21 cellular contexts compared by ENCODE assay signal in the genomic region with DNA sequence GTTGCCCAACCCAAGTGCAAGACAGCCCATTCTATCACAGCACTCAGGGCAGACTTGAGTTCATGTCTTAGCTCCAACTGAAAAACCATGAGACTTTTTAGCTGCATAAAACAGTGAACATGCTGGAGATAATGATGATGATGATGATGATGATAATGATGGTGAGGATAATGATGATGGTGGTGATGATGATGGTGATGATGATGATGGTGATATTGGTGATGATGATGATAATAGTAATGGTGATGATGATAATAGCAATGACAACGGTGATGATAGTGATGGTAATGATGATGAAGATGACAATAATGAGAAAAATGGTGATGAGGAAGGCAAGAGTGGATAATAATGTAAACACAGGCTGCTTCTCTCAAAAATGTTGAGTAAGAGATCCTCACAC.
DNase-seq lines count a peak whose midpoint lies in the region; ATAC-seq, FAIRE-seq and TF ChIP-seq lines count a peak whose summit lies in the region.
"Had no signal": no experiment of that assay in that cellular context is flagged by ENCODE, and none has a peak within 500 bp of the region (broad histone marks: within the 10 kb centered on the region; RNA-seq: fewer than 3 reads in every experiment).

No MANE protein-coding gene starts in this region.

- TF ChIP-seq RAD21 in HepG2 (CRISPR knock-in tag; IDR thresholded peaks at IDR 0.05): no peak

- no peaks in the 10 kb centered on the region for H3K27me3 Mint-ChIP-seq in WTC11 (ENCODE audit: low read depth)
- H3K27me3 Mint-ChIP-seq: B cell; CD4-positive, alpha-beta T cell had no signal

- TF ChIP-seq POLR2A in HepG2 (IDR thresholded peaks at IDR 0.05; ENCODE audit: insufficient read depth in 1 of 2, low read depth in 2 of 2, low read length in 2 of 2): no peak
- no peak for TF ChIP-seq POLR2A in right lobe of liver (IDR thresholded peaks at IDR 0.05)
- TF ChIP-seq POLR2A in esophagus muscularis mucosa (IDR thresholded peaks at IDR 0.05; ENCODE audit: low read depth): no peak

- no peak for DNase-seq in HepG2 (ENCODE audit: low spot score)
- DNase-seq in right lobe of liver: no peak
- peak; percentile 29 for DNase-seq in esophagus muscularis mucosa (ENCODE audit: extremely low spot score)
- no peak for DNase-seq in activated CD4-positive, alpha-beta T cell treated with anti-CD3 and anti-CD28 coated beads, Interleukin-2, amount 50 U/mL, for 4 hours
- DNase-seq in WTC11 (ENCODE audit: low spot score): no peak
- DNase-seq: AML-193; Caco-2; Calu3; CD4-positive, alpha-beta T cell; CD8-positive, alpha-beta T cell; DMS79 treated with DMSO at 0.1 percent for 48 hours; GF-D8 had no signal

- no peak overlapping the region for H3K27ac Mint-ChIP-seq in WTC11
- H3K27ac Mint-ChIP-seq: B cell; CD4-positive, alpha-beta T cell; CD8-positive, alpha-beta T cell had no signal

- H3K9me3 Mint-ChIP-seq in WTC11: peaks cover 17% of the 10 kb centered on the region

- no peak for FAIRE-seq in HepG2 (lab: Jason Lieb, UNC)
- FAIRE-seq: A549, D721Med, G401.6, GM12891, GM19239 had no signal

- no TSS peak for BruUV-seq in HepG2 (replicated peaks; lab: Mats Ljungman, UMichigan)

- H3K4me3 ChIP-seq in HepG2 (replicated peaks in 1 of 3; ENCODE audit: insufficient read depth in 1 of 3, low read depth in 2 of 3, low read length in 3 of 3): no peak overlapping the region
- no peak overlapping the region for H3K4me3 ChIP-seq in right lobe of liver
- no peak overlapping the region for H3K4me3 ChIP-seq in esophagus muscularis mucosa
- H3K4me3 ChIP-seq: A549; BLaER1 treated with 17β-estradiol and CSF1 and Interleukin-3, amounts not matched to agents 10 nM and 100 nM had no signal

- WGBS in HepG2 (ENCODE audit: low lambda C conversion rate): 2% methylated on average over 1 of the region's 1 CpG
- WGBS in right lobe of liver (ENCODE audit: insufficient coverage, low coverage, low lambda C conversion rate, missing lambda C conversion rate): 45% methylated on average over 1 of the region's 1 CpG
- 95% methylated on average over 1 of the region's 1 CpG for WGBS in esophagus muscularis mucosa

- TF ChIP-seq EP300 in HepG2 (IDR thresholded peaks at IDR 0.05; ENCODE audit: low read depth in 2 of 2, low read length in 2 of 2) (no peak), HepG2 (CRISPR knock-in tag; IDR thresholded peaks at IDR 0.05; ENCODE audit: borderline replicate concordance) (no peak), esophagus muscularis mucosa (IDR thresholded peaks at IDR 0.05) (no peak)

- H3K27me3 ChIP-seq in HepG2 (ENCODE audit: control insufficient read depth in 1 of 2, insufficient read depth in 2 of 2, low read length in 2 of 2) (no peaks in the 10 kb centered on the region), right lobe of liver (no peaks in the 10 kb centered on the region), esophagus muscularis mucosa (no peaks in the 10 kb centered on the region)
- H3K27me3 ChIP-seq: BLaER1 treated with 17β-estradiol and CSF1 and Interleukin-3, amounts not matched to agents 10 nM and 100 nM had no signal

- ATAC-seq in HepG2 (no peak), right lobe of liver (no peak), WTC11 (no peak)
- ATAC-seq: A549; CD8-positive, alpha-beta T cell had no signal

- no peak overlapping the region for H3K4me3 Mint-ChIP-seq in WTC11
- H3K4me3 Mint-ChIP-seq: B cell; CD4-positive, alpha-beta T cell; CD8-positive, alpha-beta T cell had no signal

- CTCF ChIA-PET in HepG2 (lab: Yijun Ruan, JAX; ENCODE audit: low intra/inter-chr PET ratio, low total read pairs) (no interaction called here), WTC11 (lab: Charles Lee) (no interaction called here)

- H3K9me3 ChIP-seq in HepG2 (ENCODE audit: low read length): peaks cover 61% of the 10 kb centered on the region
- no peaks in the 10 kb centered on the region for H3K9me3 ChIP-seq in right lobe of liver
- H3K9me3 ChIP-seq in esophagus muscularis mucosa: no peaks in the 10 kb centered on the region
- H3K9me3 ChIP-seq: A549, Caco-2 had no signal

- H3K27ac ChIP-seq in HepG2 (ENCODE audit: extremely low read length, insufficient read depth, low read length): no peak overlapping the region
- H3K27ac ChIP-seq in right lobe of liver: no peak overlapping the region
- no peak overlapping the region for H3K27ac ChIP-seq in esophagus muscularis mucosa (replicated peaks in 1 of 4)
- H3K27ac ChIP-seq: 22Rv1; A549; BLaER1 treated with 17β-estradiol and CSF1 and Interleukin-3, amounts not matched to agents 10 nM and 100 nM; C4-2B had no signal

- no peaks in the 10 kb centered on the region for H3K36me3 Mint-ChIP-seq in WTC11
- H3K36me3 Mint-ChIP-seq: CD8-positive, alpha-beta T cell had no signal

- POLR2A ChIA-PET in HepG2 (lab: Yijun Ruan, JAX) (no interaction called here), WTC11 (lab: Charles Lee) (no interaction called here)

- intact Hi-C loops in HepG2 (cut with micrococcal nuclease; ENCODE audit: unreplicated experiment): no loop called here
- intact Hi-C loops in right lobe of liver (cut with DNase I): no loop called here
- intact Hi-C loops in esophagus muscularis mucosa (cut with DNase I): no loop called here

- no peak overlapping the region for H3K9ac ChIP-seq in HepG2 (ENCODE audit: insufficient read depth, low read depth, low read length)
- H3K9ac ChIP-seq: BLaER1 treated with 17β-estradiol and CSF1 and Interleukin-3, amounts not matched to agents 10 nM and 100 nM had no signal

- H4K20me1 ChIP-seq in HepG2 (ENCODE audit: insufficient read depth, low read length): no peaks in the 10 kb centered on the region
- H4K20me1 ChIP-seq: BLaER1 treated with 17β-estradiol and CSF1 and Interleukin-3, amounts not matched to agents 10 nM and 100 nM had no signal

- no peaks in the 10 kb centered on the region for H3K79me2 ChIP-seq in HepG2 (ENCODE audit: insufficient read depth, low read length)

- no peak overlapping the region for H3K4me2 ChIP-seq in HepG2 (ENCODE audit: low read depth, low read length)
- H3K4me2 ChIP-seq: A549; BLaER1 treated with 17β-estradiol and CSF1 and Interleukin-3, amounts not matched to agents 10 nM and 100 nM had no signal

- in situ Hi-C loops in HepG2 (cut with HindIII; ENCODE audit: extremely low pct_ligation_motif_present, low pct_unique_long_range_greater_than_20kb): no loop called here

- H3K36me3 ChIP-seq in HepG2 (replicated peaks in 1 of 2; ENCODE audit: control insufficient read depth in 1 of 2, insufficient read depth in 2 of 2, low read length in 2 of 2) (no peaks in the 10 kb centered on the region; a peak in 1 of 5 replicates), right lobe of liver (no peaks in the 10 kb centered on the region), esophagus muscularis mucosa (no peaks in the 10 kb centered on the region)
- H3K36me3 ChIP-seq: BLaER1 treated with 17β-estradiol and CSF1 and Interleukin-3, amounts not matched to agents 10 nM and 100 nM had no signal

- no peak overlapping the region for H2AFZ ChIP-seq in HepG2 (ENCODE audit: low read length)

- TF ChIP-seq CTCF in HepG2 (CRISPR knock-in tag; IDR thresholded peaks at IDR 0.05): no peak
- TF ChIP-seq CTCF in right lobe of liver (IDR thresholded peaks at IDR 0.05): no peak
- no peak for TF ChIP-seq CTCF in esophagus muscularis mucosa (IDR thresholded peaks at IDR 0.05)
- no peak for TF ChIP-seq CTCF in WTC11 (IDR thresholded peaks at IDR 0.05)

- H3K4me1 ChIP-seq in HepG2 (ENCODE audit: insufficient read depth, low read length) (no peaks in the 10 kb centered on the region), right lobe of liver (no peaks in the 10 kb centered on the region), esophagus muscularis mucosa (no peaks in the 10 kb centered on the region)
- H3K4me1 ChIP-seq: A549; BLaER1 treated with 17β-estradiol and CSF1 and Interleukin-3, amounts not matched to agents 10 nM and 100 nM; Caco-2 had no signal

- peaks cover 8% of the 10 kb centered on the region for H3K4me1 Mint-ChIP-seq in WTC11
- H3K4me1 Mint-ChIP-seq: B cell had no signal

TF ChIP-seq in HepG2, 621 proteins besides CTCF, POLR2A, EP300 and RAD21:
- TF ChIP-seq CREB1 (IDR thresholded peaks at IDR 0.05) (peak; percentile 95), CREB1 (CRISPR knock-in tag; IDR thresholded peaks at IDR 0.05) (no peak), ZFP36L2 (CRISPR knock-in tag; IDR thresholded peaks at IDR 0.05) (no peak)

TF ChIP-seq in WTC11, 78 proteins besides CTCF, POLR2A, EP300 and RAD21:
- no peak for TF ChIP-seq PRRX2 (CRISPR knock-in tag; IDR thresholded peaks at IDR 0.05)
- no peak for TF ChIP-seq ATF3 (CRISPR knock-in tag; conservative IDR thresholded peaks at IDR 0.05)
